ENCODE assay signal across 1 cellular context in the genomic region with DNA sequence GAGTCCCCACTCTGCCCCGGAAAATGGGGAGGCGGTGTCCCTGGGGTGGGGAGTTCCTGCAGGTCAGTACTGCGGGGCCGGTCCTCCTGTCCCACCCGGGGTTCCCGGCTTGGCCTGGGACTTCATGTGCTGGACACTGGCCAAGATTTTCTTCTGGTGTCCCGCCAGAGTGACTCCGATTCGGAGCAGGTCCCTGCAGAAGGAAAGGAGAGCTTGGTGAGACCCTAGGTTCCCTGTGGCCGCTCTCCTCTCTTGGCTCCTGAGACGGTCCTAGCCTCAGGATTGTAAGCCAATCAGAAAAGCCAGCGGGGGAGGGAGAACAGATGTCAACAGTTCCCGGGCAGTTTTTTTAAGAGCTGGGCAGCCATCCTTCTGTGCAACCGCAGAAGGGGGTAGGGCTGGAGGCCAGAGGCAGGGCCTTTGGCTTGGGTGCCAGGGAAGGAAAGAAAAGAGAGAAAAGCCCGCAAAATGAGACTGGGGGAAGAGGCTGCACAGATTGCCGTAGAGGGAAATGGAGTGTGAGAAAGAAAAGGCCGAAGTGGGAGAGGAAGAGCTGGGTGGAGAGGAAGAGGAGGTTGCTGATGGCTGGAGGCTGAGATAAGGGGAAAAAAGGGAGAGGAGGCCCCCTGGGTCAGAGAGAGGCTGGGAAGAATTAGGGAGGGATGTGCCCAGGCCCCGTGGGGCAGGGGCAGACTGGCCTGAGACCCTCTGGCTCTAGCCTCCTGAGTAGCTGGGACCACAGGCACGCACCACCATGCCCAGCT.
TF ChIP-seq lines count a peak whose summit lies in the region.

No MANE protein-coding gene starts in this region.

TF ChIP-seq in GM12878, 131 proteins besides CTCF, POLR2A, EP300 and RAD21 (continued from another document):
- TF ChIP-seq RFX5 (IDR thresholded peaks at IDR 0.05; ENCODE audit: low read depth, low read length), result peak; percentile 98
- no peak for TF ChIP-seq SMARCA5 (IDR thresholded peaks at IDR 0.05)
- peak; percentile 55; the same call in 1 of the 2 replicates for TF ChIP-seq CBFB (IDR thresholded peaks at IDR 0.05; ENCODE audit: low read depth)
- peak; percentile 2 to 6; a peak in 2 of 4 replicates for TF ChIP-seq IKZF2 (IDR thresholded peaks at IDR 0.05)
- peak; percentile 66; the same call in 1 of the 2 replicates for TF ChIP-seq CHD2 (IDR thresholded peaks at IDR 0.05; ENCODE audit: borderline replicate concordance, low read depth, low read length)
- peak; percentile 78 for TF ChIP-seq HDGF (IDR thresholded peaks at IDR 0.05)
- no peak for TF ChIP-seq JUNB (IDR thresholded peaks at IDR 0.05)
- TF ChIP-seq, protein P1, sequence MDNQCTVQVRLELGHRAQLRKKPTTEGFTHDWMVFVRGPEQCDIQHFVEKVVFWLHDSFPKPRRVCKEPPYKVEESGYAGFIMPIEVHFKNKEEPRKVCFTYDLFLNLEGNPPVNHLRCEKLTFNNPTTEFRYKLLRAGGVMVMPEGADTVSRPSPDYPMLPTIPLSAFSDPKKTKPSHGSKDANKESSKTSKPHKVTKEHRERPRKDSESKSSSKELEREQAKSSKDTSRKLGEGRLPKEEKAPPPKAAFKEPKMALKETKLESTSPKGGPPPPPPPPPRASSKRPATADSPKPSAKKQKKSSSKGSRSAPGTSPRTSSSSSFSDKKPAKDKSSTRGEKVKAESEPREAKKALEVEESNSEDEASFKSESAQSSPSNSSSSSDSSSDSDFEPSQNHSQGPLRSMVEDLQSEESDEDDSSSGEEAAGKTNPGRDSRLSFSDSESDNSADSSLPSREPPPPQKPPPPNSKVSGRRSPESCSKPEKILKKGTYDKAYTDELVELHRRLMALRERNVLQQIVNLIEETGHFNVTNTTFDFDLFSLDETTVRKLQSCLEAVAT (IDR thresholded peaks at IDR 0.05), result peak; percentile 52; the same call in 1 of the 2 replicates
- peak; percentile 82 for TF ChIP-seq YY1 (IDR thresholded peaks at IDR 0.05; ENCODE audit: low read depth, low read length)
- peak; percentile 30; the same call in 1 of the 2 replicates for TF ChIP-seq SMAD5 (IDR thresholded peaks at IDR 0.05; ENCODE audit: low read depth)
- 0 out of 2 replicates have a peak, but pooled peaks have one; percentile 28 for TF ChIP-seq ZNF384 (IDR thresholded peaks at IDR 0.05; ENCODE audit: borderline replicate concordance, low read depth, low read length)
- no peak for TF ChIP-seq NFIC (IDR thresholded peaks at IDR 0.05; ENCODE audit: low read depth, low read length)
- no peak for TF ChIP-seq MTA3 (IDR thresholded peaks at IDR 0.05; ENCODE audit: borderline replicate concordance, low read length)
- no peak for TF ChIP-seq CHD1 (IDR thresholded peaks at IDR 0.05; ENCODE audit: low read depth, low read length)
- no peak for TF ChIP-seq NRF1 (conservative IDR thresholded peaks at IDR 0.05; ENCODE audit: low read depth, low read length)
- 0 out of 2 replicates have a peak, but pooled peaks have one; percentile 33 for TF ChIP-seq IKZF1 (conservative IDR thresholded peaks at IDR 0.05)
- peak in 1 of 2 experiments; percentile 60; a peak in 1 of 4 replicates for TF ChIP-seq CEBPB (IDR thresholded peaks at IDR 0.05; ENCODE audit: borderline replicate concordance in 1 of 2, low read depth in 2 of 2, low read length in 2 of 2)
- TF ChIP-seq RELA (IDR thresholded peaks at IDR 0.05; ENCODE audit: borderline replicate concordance, partially characterized antibody), result no peak
- 0 out of 2 replicates have a peak, but pooled peaks have one; percentile 41 for TF ChIP-seq NBN (IDR thresholded peaks at IDR 0.05)
- peak; percentile 85 for TF ChIP-seq RUNX3 (IDR thresholded peaks at IDR 0.05; ENCODE audit: low read length)
- TF ChIP-seq EGR1 (IDR thresholded peaks at IDR 0.05; ENCODE audit: borderline replicate concordance in 1 of 2, low read depth in 2 of 2, low read length in 2 of 2), result peak in 1 of 2 experiments; percentile 84; a peak in 2 of 3 replicates
- TF ChIP-seq BHLHE40 (IDR thresholded peaks at IDR 0.05; ENCODE audit: borderline replicate concordance in 1 of 2, low read depth in 2 of 2, low read length in 1 of 2), result peak; percentile 26 to 29; a peak in 1 of 4 replicates
- TF ChIP-seq, protein P2, sequence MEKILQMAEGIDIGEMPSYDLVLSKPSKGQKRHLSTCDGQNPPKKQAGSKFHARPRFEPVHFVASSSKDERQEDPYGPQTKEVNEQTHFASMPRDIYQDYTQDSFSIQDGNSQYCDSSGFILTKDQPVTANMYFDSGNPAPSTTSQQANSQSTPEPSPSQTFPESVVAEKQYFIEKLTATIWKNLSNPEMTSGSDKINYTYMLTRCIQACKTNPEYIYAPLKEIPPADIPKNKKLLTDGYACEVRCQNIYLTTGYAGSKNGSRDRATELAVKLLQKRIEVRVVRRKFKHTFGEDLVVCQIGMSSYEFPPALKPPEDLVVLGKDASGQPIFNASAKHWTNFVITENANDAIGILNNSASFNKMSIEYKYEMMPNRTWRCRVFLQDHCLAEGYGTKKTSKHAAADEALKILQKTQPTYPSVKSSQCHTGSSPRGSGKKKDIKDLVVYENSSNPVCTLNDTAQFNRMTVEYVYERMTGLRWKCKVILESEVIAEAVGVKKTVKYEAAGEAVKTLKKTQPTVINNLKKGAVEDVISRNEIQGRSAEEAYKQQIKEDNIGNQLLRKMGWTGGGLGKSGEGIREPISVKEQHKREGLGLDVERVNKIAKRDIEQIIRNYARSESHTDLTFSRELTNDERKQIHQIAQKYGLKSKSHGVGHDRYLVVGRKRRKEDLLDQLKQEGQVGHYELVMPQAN (conservative IDR thresholded peaks at IDR 0.05), result no peak
- no peak for TF ChIP-seq EZH2 (IDR thresholded peaks at IDR 0.05; ENCODE audit: borderline replicate concordance, control insufficient read depth, low read depth, low read length)
- no peak for TF ChIP-seq TCF7 (IDR thresholded peaks at IDR 0.05; ENCODE audit: borderline replicate concordance)
- TF ChIP-seq CREM (IDR thresholded peaks at IDR 0.05; ENCODE audit: low read depth), result peak; percentile 93
- peak; percentile 22 for TF ChIP-seq SMAD1 (IDR thresholded peaks at IDR 0.05; ENCODE audit: low read depth, partially characterized antibody)
- no peak for TF ChIP-seq SUZ12 (IDR thresholded peaks at IDR 0.05; ENCODE audit: unreplicated experiment)
- TF ChIP-seq ZZZ3 (IDR thresholded peaks at IDR 0.05; ENCODE audit: control insufficient read depth, insufficient read length, low read depth), result no peak
